8 cellular contexts compared by ENCODE assay signal in genomic region chr17:1485748-1486376, GRCh38. TPM values are rescaled to one million over a fixed set of nuclear protein-coding genes. Genes with fewer than 3 reads are reported as not detected.
DNase-seq lines count a peak whose midpoint lies in the region; ATAC-seq, FAIRE-seq and TF ChIP-seq lines count a peak whose summit lies in the region.

No MANE protein-coding gene starts in this region.

- CTCF ChIA-PET in activated naive CD4-positive, alpha-beta T cell treated with anti-CD3 and anti-CD28 coated beads for 36 hours (lab: Charles Lee) = no interaction called here

- no peaks in the 10 kb centered on the region for H3K9me2 ChIP-seq in GM23248 (ENCODE audit: insufficient read depth)

- H3K36me3 Mint-ChIP-seq in activated naive CD4-positive, alpha-beta T cell treated with anti-CD3 and anti-CD28 coated beads for 36 hours (ENCODE audit: low read depth) = no peaks in the 10 kb centered on the region

- peaks cover 0 to 13% (median 0%) of the 10 kb centered on the region in 11 experiments; a peak in 7 of 22 replicates for H3K27me3 ChIP-seq in BLaER1 treated with 17β-estradiol and CSF1 and Interleukin-3, amounts not matched to agents 10 nM and 100 nM
- no peaks in the 10 kb centered on the region for H3K27me3 ChIP-seq in GM23248 (replicated peaks; ENCODE audit: insufficient read depth)
- H3K27me3 ChIP-seq in prostate gland (replicated peaks; ENCODE audit: insufficient read depth) = no peaks in the 10 kb centered on the region

- H3K4me3 ChIP-seq in BLaER1 treated with 17β-estradiol and CSF1 and Interleukin-3, amounts not matched to agents 10 nM and 100 nM = peak overlapping the region; percentile 62 to 80 (median 69)
- peak overlapping the region; percentile 84 for H3K4me3 ChIP-seq in GM23248
- H3K4me3 ChIP-seq in prostate gland = peak overlapping the region; percentile 76 to 78

- peak overlapping the region; percentile 29; the same call in 1 of the 2 replicates for H2AFZ ChIP-seq in GM23248

- in situ Hi-C loops in GM23248 (cut with MboI) = no loop called here

- H4K20me1 ChIP-seq in BLaER1 treated with 17β-estradiol and CSF1 and Interleukin-3, amounts not matched to agents 10 nM and 100 nM = peaks cover 4 to 54% (median 26%) of the 10 kb centered on the region in 11 experiments; a peak in 19 of 22 replicates
- no peaks in the 10 kb centered on the region for H4K20me1 ChIP-seq in GM23248 (ENCODE audit: insufficient read depth)

- peak overlapping the region; percentile 73 to 91 (median 84) for H3K27ac ChIP-seq in BLaER1 treated with 17β-estradiol and CSF1 and Interleukin-3, amounts not matched to agents 10 nM and 100 nM
- H3K27ac ChIP-seq in GM23248 (peak overlapping the region; percentile 72), prostate gland (peak overlapping the region; percentile 98 to 99)

- peaks cover 0 to 31% (median 7%) of the 10 kb centered on the region in 11 experiments; a peak in 16 of 22 replicates for H3K36me3 ChIP-seq in BLaER1 treated with 17β-estradiol and CSF1 and Interleukin-3, amounts not matched to agents 10 nM and 100 nM
- H3K36me3 ChIP-seq in GM23248 (ENCODE audit: low read depth) (0 out of 2 replicates have a peak, but pooled peaks cover 7% of the 10 kb centered on the region), prostate gland (no peaks in the 10 kb centered on the region)

- peaks cover 64% of the 10 kb centered on the region for H3K79me2 ChIP-seq in GM23248 (ENCODE audit: insufficient read depth)

- H3F3A ChIP-seq in GM23248 (ENCODE audit: insufficient read depth) = peaks cover 33% of the 10 kb centered on the region

- H3K4me3 Mint-ChIP-seq in activated naive CD4-positive, alpha-beta T cell treated with anti-CD3 and anti-CD28 coated beads for 36 hours = peak overlapping the region; percentile 64

- H3K4me2 ChIP-seq in BLaER1 treated with 17β-estradiol and CSF1 and Interleukin-3, amounts not matched to agents 10 nM and 100 nM = peak overlapping the region; percentile 93 to 99 (median 99)
- H3K4me2 ChIP-seq in GM23248 (ENCODE audit: unreplicated experiment) = peak overlapping the region; percentile 97

- H3K27me3 Mint-ChIP-seq in activated naive CD4-positive, alpha-beta T cell treated with anti-CD3 and anti-CD28 coated beads for 36 hours (ENCODE audit: low read depth) = peaks cover 2% of the 10 kb centered on the region

- H3K27ac Mint-ChIP-seq in activated naive CD4-positive, alpha-beta T cell treated with anti-CD3 and anti-CD28 coated beads for 36 hours = no peak overlapping the region

- TF ChIP-seq CTCF in prostate gland (IDR thresholded peaks at IDR 0.05) = no peak
- no peak for TF ChIP-seq CTCF in D721Med (IDR thresholded peaks at IDR 0.05; ENCODE audit: insufficient read depth, missing control alignments)

- H3K9me3 Mint-ChIP-seq in activated naive CD4-positive, alpha-beta T cell treated with anti-CD3 and anti-CD28 coated beads for 36 hours = no peaks in the 10 kb centered on the region

- ATAC-seq in Right ventricle myocardium inferior = peak; percentile 30

- DNase-seq in GM23248 (peak; percentile 86), RCC 7860 (ENCODE audit: low spot score) (peak; percentile 51), Right ventricle myocardium inferior (ENCODE audit: missing footprints) (peak; percentile 89), prostate gland (ENCODE audit: low spot score) (no peak), Ammon's horn (ENCODE audit: low spot score) (no peak), D721Med (ENCODE audit: insufficient read length, low spot score) (no peak)
- DNase-seq in activated naive CD4-positive, alpha-beta T cell treated with anti-CD3 and anti-CD28 coated beads for 36 hours = peak; percentile 65

- TF ChIP-seq POLR2A in prostate gland (IDR thresholded peaks at IDR 0.05) = peak; percentile 47

- FAIRE-seq in RCC 7860 (lab: Jason Lieb, UNC) = no peak
- no peak for FAIRE-seq in D721Med (lab: Jason Lieb, UNC)

- peaks cover 22% of the 10 kb centered on the region for H3K4me1 Mint-ChIP-seq in activated naive CD4-positive, alpha-beta T cell treated with anti-CD3 and anti-CD28 coated beads for 36 hours (ENCODE audit: low read depth)

- H3K9ac ChIP-seq in BLaER1 treated with 17β-estradiol and CSF1 and Interleukin-3, amounts not matched to agents 10 nM and 100 nM = peak overlapping the region; percentile 73 to 91 (median 83)
- H3K9ac ChIP-seq in GM23248 = peak overlapping the region; percentile 89

- 2 to 3% methylated on average over 42 to 54 of the region's 80 CpGs for WGBS in GM23248 (ENCODE audit: low coverage in 1 of 2, low lambda C conversion rate in 2 of 2, missing lambda C conversion rate in 2 of 2), 2 experiments
- 2% methylated on average over 44 of the region's 80 CpGs for WGBS in prostate gland

- intact Hi-C loops in activated naive CD4-positive, alpha-beta T cell treated with anti-CD3 and anti-CD28 coated beads for 36 hours (cut with micrococcal nuclease) = no loop called here
- intact Hi-C loops in Right ventricle myocardium inferior (cut with DNase I) (loop anchor here (2.0 kb wide), 1 partner anchor 29 kb away; the partner anchor contains the start of gene CRK), prostate gland (cut with DNase I) (no loop called here)

- H3K9me3 ChIP-seq in BLaER1 treated with 17β-estradiol and CSF1 and Interleukin-3, amounts not matched to agents 10 nM and 100 nM (replicated peaks in 1 of 11) = no peaks in the 10 kb centered on the region
- H3K9me3 ChIP-seq in GM23248 (ENCODE audit: low read depth) (no peaks in the 10 kb centered on the region), prostate gland (no peaks in the 10 kb centered on the region)

- H3K4me1 ChIP-seq in BLaER1 treated with 17β-estradiol and CSF1 and Interleukin-3, amounts not matched to agents 10 nM and 100 nM = peaks cover 38 to 72% (median 63%) of the 10 kb centered on the region in 10 experiments
- H3K4me1 ChIP-seq in GM23248 (ENCODE audit: insufficient read depth) (peaks cover 18% of the 10 kb centered on the region), prostate gland (replicated peaks) (peaks cover 18% of the 10 kb centered on the region)

RNA-seq across cellular contexts. Expression of gene MYO1C, which starts 6.6 kb away (rescaled TPM):
- total RNA-seq in GM23248 (2014; rRNA removed; shearing (Covaris generic)) = 206 and 218 TPM in 2 replicates
- 196 and 197 TPM in 2 replicates for polyA plus RNA-seq in GM23248 (2016; fragmentation: Nextera tagmentation; extraction: Ambion mirVana)
- total RNA-seq in activated naive CD4-positive, alpha-beta T cell treated with anti-CD3 and anti-CD28 coated beads for 36 hours = 10 to 100 TPM; 14.6 to 14.7 TPM
- 196 TPM for total RNA-seq in Right ventricle myocardium inferior
- 100 to 1,000 TPM in 1 of 2 donors, 10 to 100 TPM in 1; 94.4 to 120 TPM for total RNA-seq in prostate gland

RNA-seq across cellular contexts. Expression of gene CRK, which starts 29.8 kb away (rescaled TPM):
- 113 and 117 TPM in 2 replicates for total RNA-seq in GM23248 (2014; rRNA removed; shearing (Covaris generic))
- 86.0 and 93.6 TPM in 2 replicates for polyA plus RNA-seq in GM23248 (2016; fragmentation: Nextera tagmentation; extraction: Ambion mirVana)
- 10 to 100 TPM; 10.6 to 14.1 TPM for total RNA-seq in activated naive CD4-positive, alpha-beta T cell treated with anti-CD3 and anti-CD28 coated beads for 36 hours
- total RNA-seq in Right ventricle myocardium inferior (43.9 TPM), prostate gland (10 to 100 TPM; 52.6 to 77.7 TPM)

RNA-seq across cellular contexts. Expression of gene INPP5K, which starts 30.6 kb away (rescaled TPM):
- total RNA-seq in GM23248 (2014; rRNA removed; shearing (Covaris generic)) = 42.3 and 57.8 TPM in 2 replicates
- polyA plus RNA-seq in GM23248 (2016; fragmentation: Nextera tagmentation; extraction: Ambion mirVana) = 36.1 and 37.5 TPM in 2 replicates
- 10 to 100 TPM; 17.1 to 18.2 TPM for total RNA-seq in activated naive CD4-positive, alpha-beta T cell treated with anti-CD3 and anti-CD28 coated beads for 36 hours
- total RNA-seq in Right ventricle myocardium inferior = 35.4 TPM
- 10 to 100 TPM; 82.7 to 87.4 TPM for total RNA-seq in prostate gland

Comparison
In these comparisons a context has a peak if more than half of its experiments do, and no peak if none do; other contexts are left out.
1. DNase-seq: peak in GM23248 (single experiment), RCC 7860 (single experiment), activated naive CD4-positive, alpha-beta T cell treated with anti-CD3 and anti-CD28 coated beads for 36 hours (single experiment) and Right ventricle myocardium inferior (single experiment); none in prostate gland (single experiment), Ammon's horn (single experiment) and D721Med (single experiment).
2. RNA of gene MYO1C, which starts 6.6 kb away (total RNA-seq): 206 to 218 TPM in GM23248, 196 TPM in Right ventricle myocardium inferior (single experiment) and 94.4 to 120 TPM in prostate gland; 14.6 to 14.7 TPM in activated naive CD4-positive, alpha-beta T cell treated with anti-CD3 and anti-CD28 coated beads for 36 hours; every median in the first group is over 4 times any median in the second.
3. Peak in every context shown above with its lines, with median percentiles within 50 percentile points of each other: H3K27ac ChIP-seq and H3K4me3 ChIP-seq.